Comparison of ENCODE assay signal across 25 cellular contexts in the genomic region with DNA sequence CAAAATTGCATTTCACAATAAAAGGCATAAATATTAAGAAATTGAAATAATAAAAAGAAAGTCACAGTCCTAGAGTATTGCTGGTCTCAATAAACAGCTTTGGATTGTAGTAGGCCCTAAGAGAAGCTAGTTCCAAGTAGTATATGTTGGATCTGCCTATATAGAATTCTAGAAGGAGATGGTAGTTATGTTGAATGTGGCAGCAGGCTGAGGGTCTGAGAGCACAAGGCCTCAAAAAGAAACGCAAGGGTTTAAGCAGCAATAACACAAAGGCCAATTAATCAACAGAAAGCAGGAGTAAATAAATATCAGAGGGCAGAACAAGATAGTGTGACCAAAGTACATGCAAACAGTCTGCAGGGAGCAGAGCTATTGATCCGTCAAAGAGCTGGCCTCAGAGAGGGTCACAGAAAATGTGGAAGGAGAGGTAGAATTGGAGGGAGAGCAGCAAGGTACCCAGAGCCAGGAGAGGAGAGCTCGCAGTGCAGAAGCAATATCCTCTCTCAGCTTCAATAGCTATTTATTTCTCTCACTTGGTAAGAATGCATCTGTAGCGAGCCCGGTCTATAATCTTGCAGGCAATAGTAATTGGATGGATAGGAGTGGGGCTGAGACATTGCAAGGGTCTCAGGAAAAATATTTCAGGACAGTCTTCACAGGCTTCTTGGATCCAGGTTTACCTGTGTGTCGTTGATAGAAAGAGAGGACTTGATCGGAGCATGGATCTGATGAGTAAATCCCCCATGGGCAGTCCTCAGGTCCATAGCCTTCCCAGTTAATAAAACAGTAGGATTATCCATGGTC.
"Had no signal": no experiment of that assay in that cellular context is flagged by ENCODE, and none has a peak within 500 bp of the region (broad histone marks: within the 10 kb centered on the region; RNA-seq: fewer than 3 reads in every experiment).

No MANE protein-coding gene starts in this region.

- FAIRE-seq: bronchial epithelial cell had no signal

- H3K4me1 ChIP-seq: Peyer's patch had no signal

- H3K36me3 ChIP-seq: MG63, Peyer's patch, SJSA1 had no signal

- DNase-seq: activated CD4-positive, alpha-beta T cell treated with anti-CD3 and anti-CD28 coated beads for 4 hours; activated CD8-positive, alpha-beta memory T cell treated with anti-CD3 and anti-CD28 coated beads, Interleukin-2, amount 50 U/mL, for 4 hours; activated CD8-positive, alpha-beta T cell treated with anti-CD3 and anti-CD28 coated beads for 36 hours; activated effector memory CD4-positive, alpha-beta T cell treated with Interleukin-2 at 50 U/mL for 16 hours; activated naive CD4-positive, alpha-beta T cell; activated T-cell treated with anti-CD3 and anti-CD28 coated beads, Interleukin-2, amount 50 U/mL, for 1 hour; aorta; MG63; MV-4-11; NCI-H1105; NCI-H1436; NCI-H1694 treated with DMSO at 0.1 percent for 48 hours; NCI-H2029 treated with DMSO at 0.1 percent for 48 hours; NCI-H510A treated with DMSO at 0.1 percent for 48 hours; NCI-H69; NK-92 treated with Interleukin-12 subunit alpha and Interleukin-12 subunit beta, amount 100 ng/mL, for 24 hours; Peyer's patch; SHP77 had no signal

- H3K27ac Mint-ChIP-seq: activated CD8-positive, alpha-beta T cell treated with anti-CD3 and anti-CD28 coated beads for 36 hours; activated naive CD4-positive, alpha-beta T cell treated with anti-CD3 and anti-CD28 coated beads, Interleukin-2, amount 50 U/mL, for 24 hours; T-helper 1 cell treated with Interleukin-12 subunit alpha and Interleukin-12 subunit beta and Interleukin-4 antibody, amounts not matched to agents 30 μg/mL and 1 μg/mL, for 36 hours had no signal

- H3K9me3 Mint-ChIP-seq: activated CD8-positive, alpha-beta T cell treated with anti-CD3 and anti-CD28 coated beads for 36 hours; activated naive CD4-positive, alpha-beta T cell treated with anti-CD3 and anti-CD28 coated beads, Interleukin-2, amount 50 U/mL, for 24 hours; T-helper 1 cell treated with Interleukin-12 subunit alpha and Interleukin-12 subunit beta and Interleukin-4 antibody, amounts not matched to agents 30 μg/mL and 1 μg/mL, for 36 hours had no signal

- ATAC-seq: activated CD4-positive, CD25-positive, alpha-beta regulatory T cell treated with anti-CD3 and anti-CD28 coated beads, Interleukin-2, amount 50 U/mL, for 24 hours; activated CD8-positive, alpha-beta T cell treated with anti-CD3 and anti-CD28 coated beads for 36 hours; SK-N-SH treated with all-trans-retinoic acid at 6 μM for 48 hours had no signal

- H3K4me3 Mint-ChIP-seq: activated CD8-positive, alpha-beta T cell treated with anti-CD3 and anti-CD28 coated beads for 36 hours; activated naive CD4-positive, alpha-beta T cell treated with anti-CD3 and anti-CD28 coated beads, Interleukin-2, amount 50 U/mL, for 24 hours; T-helper 1 cell treated with Interleukin-12 subunit alpha and Interleukin-12 subunit beta and Interleukin-4 antibody, amounts not matched to agents 30 μg/mL and 1 μg/mL, for 36 hours had no signal

- H3K27me3 Mint-ChIP-seq: activated CD8-positive, alpha-beta T cell treated with anti-CD3 and anti-CD28 coated beads for 36 hours had no signal

- H3K27me3 ChIP-seq: Peyer's patch had no signal

- H3K4me3 ChIP-seq: MG63, Peyer's patch, SJSA1 had no signal

- H3K27ac ChIP-seq: Peyer's patch, RWPE1, SJSA1 had no signal

- H3K9me3 ChIP-seq: MG63, Peyer's patch, SJSA1 had no signal

- H3K36me3 Mint-ChIP-seq: activated naive CD4-positive, alpha-beta T cell treated with anti-CD3 and anti-CD28 coated beads, Interleukin-2, amount 50 U/mL, for 24 hours had no signal
